8 cellular contexts compared by ENCODE assay signal in genomic region chr15:52078876-52079700, GRCh38. TPM values are rescaled to one million over a fixed set of nuclear protein-coding genes. Genes with fewer than 3 reads are reported as not detected.
A peak's percentile ranks its signal among the peaks of the same experiment; 100 is the strongest.
DNase-seq lines count a peak whose midpoint lies in the region; ATAC-seq and TF ChIP-seq lines count a peak whose summit lies in the region.

No MANE protein-coding gene starts in this region.

- H3K18ac ChIP-seq in trophoblast cell (ENCODE audit: low read length) = no peak overlapping the region

- no peaks in the 10 kb centered on the region for H3K27me3 Mint-ChIP-seq in Caco-2 (ENCODE audit: insufficient read depth, unreplicated experiment)

- TF ChIP-seq EP300 in upper lobe of left lung (IDR thresholded peaks at IDR 0.05) = no peak

- no peak overlapping the region for H3K27ac ChIP-seq in HL-60 (replicated peaks)
- H3K27ac ChIP-seq in trophoblast cell (ENCODE audit: low read depth, low read length) = no peak overlapping the region
- no peak overlapping the region for H3K27ac ChIP-seq in upper lobe of left lung

- peaks cover 8% of the 10 kb centered on the region for H3K4me1 Mint-ChIP-seq in Caco-2 (ENCODE audit: low read depth, unreplicated experiment)

- no peak overlapping the region for H3K27ac Mint-ChIP-seq in Caco-2 (ENCODE audit: unreplicated experiment)

- no peak overlapping the region for H3K14ac ChIP-seq in trophoblast cell (ENCODE audit: low read length)

- H3K36me3 Mint-ChIP-seq in Caco-2 (ENCODE audit: insufficient read depth, unreplicated experiment) = no peaks in the 10 kb centered on the region

- no peak overlapping the region for H2AK5ac ChIP-seq in trophoblast cell (ENCODE audit: low read length)

- POLR2A ChIA-PET in Caco-2 (lab: Charles Lee) = no interaction called here

- H3K79me2 ChIP-seq in trophoblast cell (ENCODE audit: control insufficient read depth, insufficient read depth, low read length, poor library complexity) = no peaks in the 10 kb centered on the region

- CTCF ChIA-PET in Caco-2 (lab: Charles Lee) = interaction anchor here (0.6 to 2.3 kb wide), 10 partner anchors 10 to 129 kb away, joined by 3 to 8 read pairs (median 4); partner anchors contain the start of gene LEO1

- H3K36me3 ChIP-seq in Caco-2 (ENCODE audit: control insufficient read depth, insufficient read depth, low read length) = no peaks in the 10 kb centered on the region
- no peaks in the 10 kb centered on the region for H3K36me3 ChIP-seq in trophoblast cell (ENCODE audit: control insufficient read depth in 1 of 2, insufficient read depth in 2 of 2, low read length in 2 of 2)
- no peaks in the 10 kb centered on the region for H3K36me3 ChIP-seq in upper lobe of left lung

- no peak overlapping the region for H3K4me3 Mint-ChIP-seq in Caco-2 (ENCODE audit: unreplicated experiment)

- no peak overlapping the region for H3K9ac ChIP-seq in trophoblast cell (ENCODE audit: low read length)

- no peak overlapping the region for H2AFZ ChIP-seq in trophoblast cell (ENCODE audit: insufficient read depth, low read length, poor library complexity)

- H2BK5ac ChIP-seq in trophoblast cell (ENCODE audit: low read depth, low read length, poor library complexity) = no peak overlapping the region

- H2BK120ac ChIP-seq in trophoblast cell (ENCODE audit: insufficient read depth, low read length, poor library complexity) = no peak overlapping the region

- DNase-seq in Caco-2 (peak; percentile 75 to 85), HL-60 (ENCODE audit: low read depth in 1 of 2, low spot score in 1 of 2) (peak in 1 of 2 experiments; percentile 79), SK-N-DZ (ENCODE audit: low spot score) (peak; percentile 69), glomerular visceral epithelial cell (ENCODE audit: extremely low spot score) (peak; percentile 49), trophoblast cell (peak; percentile 59 to 87), upper lobe of left lung (peak in 1 of 2 donors; percentile 80)
- DNase-seq in activated naive CD4-positive, alpha-beta T cell treated with Interleukin-2 at 50 U/mL for 16 hours = peak; percentile 84

- no peak overlapping the region for H4K91ac ChIP-seq in trophoblast cell (ENCODE audit: low read depth, low read length)

- H3K9me3 ChIP-seq in Caco-2 (no peaks in the 10 kb centered on the region), trophoblast cell (ENCODE audit: insufficient read depth, low read depth, low read length) (no peaks in the 10 kb centered on the region), upper lobe of left lung (no peaks in the 10 kb centered on the region)

- TF ChIP-seq POLR2A in upper lobe of left lung (IDR thresholded peaks at IDR 0.05) = no peak

- no CpG with 5 or more reads among the region's 13 CpGs for WGBS in trophoblast cell (ENCODE audit: extremely low coverage, insufficient coverage, insufficient read length)
- WGBS in upper lobe of left lung, 2 donors = 44% methylated on average over 11 to 13 of the region's 13 CpGs

- H3K4me3 ChIP-seq in Caco-2 (ENCODE audit: low read depth, low read length) = no peak overlapping the region
- H3K4me3 ChIP-seq in HL-60 (replicated peaks; ENCODE audit: insufficient read depth, low read length) = no peak overlapping the region
- no peak overlapping the region for H3K4me3 ChIP-seq in trophoblast cell (ENCODE audit: low read depth, low read length)
- H3K4me3 ChIP-seq in upper lobe of left lung = no peak overlapping the region

- H2BK12ac ChIP-seq in trophoblast cell (ENCODE audit: low read length) = no peak overlapping the region

- no TSS peak for BruUV-seq in Caco-2 (replicated peaks; lab: Mats Ljungman, UMichigan)

- H3K23ac ChIP-seq in trophoblast cell (ENCODE audit: low read length) = no peak overlapping the region

- no peaks in the 10 kb centered on the region for H3K79me1 ChIP-seq in trophoblast cell (ENCODE audit: low read length)

- H3K27me3 ChIP-seq in Caco-2 (replicated peaks; ENCODE audit: control insufficient read depth, insufficient read depth, low read length) (no peaks in the 10 kb centered on the region), HL-60 (ENCODE audit: insufficient read depth, poor library complexity, severe bottlenecking) (no peaks in the 10 kb centered on the region), trophoblast cell (ENCODE audit: insufficient read depth, low read length) (no peaks in the 10 kb centered on the region), upper lobe of left lung (no peaks in the 10 kb centered on the region)

- intact Hi-C loops in Caco-2 (cut with micrococcal nuclease; ENCODE audit: unreplicated experiment) = loop anchor here (1.0 to 5.0 kb wide), 3 partner anchors 33 to 296 kb away; partner anchors contain the start of gene BCL2L10

- peak; percentile 83 for ATAC-seq in upper lobe of left lung (ENCODE audit: low FRiP score in 2 of 2)
- no peak for ATAC-seq in HG03521 (IDR thresholded peaks at IDR 0.05; ENCODE audit: unreplicated experiment)

- no peak overlapping the region for H4K8ac ChIP-seq in trophoblast cell (ENCODE audit: low read depth, low read length)

- H3K4ac ChIP-seq in trophoblast cell (ENCODE audit: low read depth, low read length) = no peak overlapping the region

- peak; percentile 67 to 85 for TF ChIP-seq CTCF in Caco-2 (IDR thresholded peaks at IDR 0.05; ENCODE audit: insufficient read depth in 1 of 2, low read depth in 1 of 2, low read length in 1 of 2, severe bottlenecking in 1 of 2, unreplicated experiment in 1 of 2)
- peak; percentile 60 for TF ChIP-seq CTCF in HL-60 (IDR thresholded peaks at IDR 0.05; ENCODE audit: insufficient read depth, low read length)
- peak; percentile 66 to 78 (median 70) for TF ChIP-seq CTCF in upper lobe of left lung (IDR thresholded peaks at IDR 0.05)

- no peak overlapping the region for H3K4me2 ChIP-seq in trophoblast cell (ENCODE audit: low read length)

- no peak overlapping the region for H4K12ac ChIP-seq in trophoblast cell (ENCODE audit: low read depth, low read length)

- no peaks in the 10 kb centered on the region for H3K9me3 Mint-ChIP-seq in Caco-2 (ENCODE audit: unreplicated experiment)

- H3K4me1 ChIP-seq in Caco-2 (no peaks in the 10 kb centered on the region), trophoblast cell (ENCODE audit: control insufficient read depth in 1 of 2, insufficient read depth in 2 of 2, low read length in 2 of 2) (no peaks in the 10 kb centered on the region), upper lobe of left lung (peaks cover 0 to 5% (median 0%) of the 10 kb centered on the region in 4 donors)

RNA-seq across cellular contexts. Expression of gene BCL2L10, which starts 33.5 kb away (rescaled TPM):
- total RNA-seq in Caco-2 (2022) = 4.3 and 6.5 TPM in 2 replicates
- polyA plus RNA-seq in SK-N-DZ (2014; cell fraction: cytosol; rRNA removed) = 0.18 and 0.27 TPM in 2 replicates
- 2.7 TPM in 1 of 2 replicates, not detected in the other for polyA plus RNA-seq in SK-N-DZ (2014; cell fraction: nucleus; rRNA removed)
- not detected in 2 replicates for polyA plus RNA-seq in trophoblast cell (2013)
- total RNA-seq in upper lobe of left lung = under 1 TPM in 1 of 6 donors, not detected in 5; 0.46 TPM
